16 cellular contexts compared by ENCODE assay signal in genomic region chr5:59819806-59820205, GRCh38.
"Had no signal": no experiment of that assay in that cellular context is flagged by ENCODE, and none has a peak within 500 bp of the region (broad histone marks: within the 10 kb centered on the region; RNA-seq: fewer than 3 reads in every experiment).

No MANE protein-coding gene starts in this region.

- H3K36me3 ChIP-seq: esophagus muscularis mucosa, sigmoid colon, tibial artery, upper lobe of left lung, uterus had no signal

- H3K27ac ChIP-seq: epithelial cell of prostate, esophagus muscularis mucosa, foreskin keratinocyte, hepatocyte, sigmoid colon, tibial artery, upper lobe of left lung, uterus had no signal

- H3K4me3 ChIP-seq: esophagus muscularis mucosa, hepatocyte, mucosa of descending colon, sigmoid colon, smooth muscle cell, tibial artery, upper lobe of left lung, uterus had no signal

- H3K27me3 ChIP-seq: esophagus muscularis mucosa, sigmoid colon, tibial artery, upper lobe of left lung, uterus had no signal

- DNase-seq: effector memory CD8-positive, alpha-beta T cell; foreskin keratinocyte; head of caudate nucleus; kidney glomerular epithelial cell; mucosa of descending colon; natural killer cell; posterior cingulate gyrus; sigmoid colon; stimulated activated CD4-positive, alpha-beta T cell treated with anti-CD3 and anti-CD28 coated beads, Interleukin-4, amount 100 ng/mL, for 1 hour; tibial artery; upper lobe of left lung; uterus had no signal
